13 cellular contexts compared by ENCODE assay signal in the genomic region with DNA sequence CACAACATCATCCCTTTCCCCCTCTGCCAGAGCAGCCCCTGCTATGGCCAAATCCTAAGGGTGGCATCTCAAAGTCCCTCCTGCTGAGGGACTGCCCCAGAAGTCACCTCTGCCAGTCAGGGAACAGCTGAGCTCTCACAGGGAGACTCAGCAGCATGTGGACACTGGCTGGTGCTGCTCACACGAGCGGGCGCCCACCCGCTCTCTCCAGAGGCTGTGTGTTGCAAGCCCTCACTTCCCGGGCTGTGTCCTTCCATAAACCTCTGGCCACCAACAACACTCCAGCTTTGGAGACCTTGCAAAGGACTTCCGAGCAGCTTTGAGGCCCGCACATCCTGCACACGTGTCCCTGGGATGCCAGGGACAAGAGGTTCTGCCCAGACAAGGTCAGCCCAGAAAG. TPM values are rescaled to one million over a fixed set of nuclear protein-coding genes. Genes with fewer than 3 reads are reported as not detected.
DNase-seq lines count a peak whose midpoint lies in the region; ATAC-seq and TF ChIP-seq lines count a peak whose summit lies in the region.
"Had no signal": no experiment of that assay in that cellular context is flagged by ENCODE, and none has a peak within 500 bp of the region (broad histone marks: within the 10 kb centered on the region; RNA-seq: fewer than 3 reads in every experiment).

No MANE protein-coding gene starts in this region.

- no peak overlapping the region for H3K27ac Mint-ChIP-seq in stimulated activated naive CD8-positive, alpha-beta T cell treated with anti-CD3 and anti-CD28 coated beads, Interleukin-15, Interleukin-2, amounts not matched to agents 100 ng/mL and 50 ng/mL, for 24 hours
- H3K27ac Mint-ChIP-seq in brain, result peak overlapping the region in 4 of 5 experiments; percentile 82 to 97 (median 92)
- H3K27ac Mint-ChIP-seq in nephron, result peak overlapping the region; percentile 36 to 90 (median 43)
- H3K27ac Mint-ChIP-seq: IgD-negative memory B cell, mesothelial cell of epicardium had no signal

- H3K4me1 Mint-ChIP-seq in stimulated activated naive CD8-positive, alpha-beta T cell treated with anti-CD3 and anti-CD28 coated beads, Interleukin-15, Interleukin-2, amounts not matched to agents 100 ng/mL and 50 ng/mL, for 24 hours (ENCODE audit: low read depth), result peaks cover 58% of the 10 kb centered on the region
- H3K4me1 Mint-ChIP-seq in brain (peaks cover 83% of the 10 kb centered on the region), nephron (peaks cover 71% of the 10 kb centered on the region)

- H3K4me3 Mint-ChIP-seq in stimulated activated naive CD8-positive, alpha-beta T cell treated with anti-CD3 and anti-CD28 coated beads, Interleukin-15, Interleukin-2, amounts not matched to agents 100 ng/mL and 50 ng/mL, for 24 hours, result peak overlapping the region; percentile 87
- H3K4me3 Mint-ChIP-seq in brain, result peak overlapping the region; percentile 86 to 97 (median 92)
- peak overlapping the region; percentile 83 to 90 (median 85) for H3K4me3 Mint-ChIP-seq in nephron
- H3K4me3 Mint-ChIP-seq: mesothelial cell of epicardium had no signal

- TF ChIP-seq CTCF in brain (conservative IDR thresholded peaks at IDR 0.05) (no peak), nephron (IDR thresholded peaks at IDR 0.05; ENCODE audit: unreplicated experiment in 3 of 3) (no peak)

- peaks cover 7% of the 10 kb centered on the region for H3K36me3 Mint-ChIP-seq in stimulated activated naive CD8-positive, alpha-beta T cell treated with anti-CD3 and anti-CD28 coated beads, Interleukin-15, Interleukin-2, amounts not matched to agents 100 ng/mL and 50 ng/mL, for 24 hours (ENCODE audit: low read depth)
- H3K36me3 Mint-ChIP-seq in brain (no peaks in the 10 kb centered on the region), nephron (ENCODE audit: low read depth) (no peaks in the 10 kb centered on the region)
- H3K36me3 Mint-ChIP-seq: IgD-negative memory B cell, mesothelial cell of epicardium had no signal

- ATAC-seq in stimulated activated naive CD8-positive, alpha-beta T cell treated with anti-CD3 and anti-CD28 coated beads, Interleukin-15, Interleukin-2, amounts not matched to agents 100 U/mL and 50 U/mL, for 24 hours, result no peak
- no peak for ATAC-seq in HG03432 (IDR thresholded peaks at IDR 0.05; ENCODE audit: unreplicated experiment)

- no peak for DNase-seq in stimulated activated naive CD8-positive, alpha-beta T cell treated with anti-CD3 and anti-CD28 coated beads, Interleukin-15, Interleukin-2, amounts not matched to agents 100 U/mL and 50 U/mL, for 24 hours
- DNase-seq in NCI-H146 treated with DMSO at 0.1 percent for 48 hours (lab: John Stamatoyannopoulos, UW; ENCODE audit: unreplicated experiment) (no peak), H4 (ENCODE audit: low spot score) (no peak)
- DNase-seq: activated CD4-positive, CD25-positive, alpha-beta regulatory T cell; aorta; NCI-H526 treated with DMSO at 0.1 percent for 48 hours had no signal

- peaks cover 26% of the 10 kb centered on the region for H3K27me3 Mint-ChIP-seq in stimulated activated naive CD8-positive, alpha-beta T cell treated with anti-CD3 and anti-CD28 coated beads, Interleukin-15, Interleukin-2, amounts not matched to agents 100 ng/mL and 50 ng/mL, for 24 hours
- peaks cover 31% of the 10 kb centered on the region for H3K27me3 Mint-ChIP-seq in brain
- peaks cover 84% of the 10 kb centered on the region for H3K27me3 Mint-ChIP-seq in nephron (ENCODE audit: low read depth)

- H3K9me3 Mint-ChIP-seq in stimulated activated naive CD8-positive, alpha-beta T cell treated with anti-CD3 and anti-CD28 coated beads, Interleukin-15, Interleukin-2, amounts not matched to agents 100 ng/mL and 50 ng/mL, for 24 hours, result no peaks in the 10 kb centered on the region
- H3K9me3 Mint-ChIP-seq in brain, result no peaks in the 10 kb centered on the region
- no peaks in the 10 kb centered on the region for H3K9me3 Mint-ChIP-seq in nephron
- H3K9me3 Mint-ChIP-seq: IgD-negative memory B cell, mesothelial cell of epicardium had no signal

RNA-seq across cellular contexts. Expression of a gene that starts 2.8 kb away (rescaled TPM):
- 16.4 TPM for polyA plus RNA-seq in brain (ENCODE audit: insufficient read depth, low read depth, low replicate concordance)
- total RNA-seq in H4 (2014; rRNA removed; shearing (Covaris generic)), result 0.31 and 1.7 TPM in 2 replicates
- total RNA-seq: dermis microvascular lymphatic vessel endothelial cell had no signal
- polyA plus RNA-seq: IgD-negative memory B cell had no signal
